9 cellular contexts compared by ENCODE assay signal in the genomic region with DNA sequence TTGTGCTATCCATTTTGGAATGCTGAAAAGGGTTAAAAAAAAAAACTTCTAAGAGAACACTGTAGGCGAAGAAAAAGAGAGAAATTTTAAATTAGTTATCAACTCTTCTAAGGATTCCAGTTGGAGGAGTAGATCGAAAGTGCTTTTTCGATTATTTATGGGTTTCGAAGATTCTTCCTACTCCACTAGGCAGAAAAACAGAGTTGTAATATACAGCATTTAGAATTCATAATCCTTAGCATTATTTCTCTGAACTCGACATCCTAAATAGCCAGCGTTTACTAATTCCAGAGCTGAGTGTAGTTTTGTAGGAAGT. TPM values are rescaled to one million over a fixed set of nuclear protein-coding genes. Genes with fewer than 3 reads are reported as not detected.
DNase-seq lines count a peak whose midpoint lies in the region; ATAC-seq and TF ChIP-seq lines count a peak whose summit lies in the region.
"Had no signal": no experiment of that assay in that cellular context is flagged by ENCODE, and none has a peak within 500 bp of the region (broad histone marks: within the 10 kb centered on the region; RNA-seq: fewer than 3 reads in every experiment).

No MANE protein-coding gene starts in this region.

- TF ChIP-seq CTCF in coronary artery (IDR thresholded peaks at IDR 0.05): no peak

- peaks cover 45% of the 10 kb centered on the region for H3K27me3 Mint-ChIP-seq in activated naive CD4-positive, alpha-beta T cell treated with anti-CD3 and anti-CD28 coated beads, Interleukin-2, amount 50 U/mL, for 24 hours
- peaks cover 24% of the 10 kb centered on the region for H3K27me3 Mint-ChIP-seq in stimulated activated memory B cell treated with anti-CD40 and anti-IgM and Interleukin-4, amounts not matched to agents 10 μg/mL and 1 μg/mL and 100 μg/mL, for 72 hours

- DNase-seq in activated naive CD4-positive, alpha-beta T cell treated with anti-CD3 and anti-CD28 coated beads, Interleukin-2, amount 50 U/mL, for 16 hours: no peak
- DNase-seq in coronary artery (ENCODE audit: low spot score) (no peak), NCI-H2107 treated with DMSO at 0.1 percent for 48 hours (lab: John Stamatoyannopoulos, UW; ENCODE audit: unreplicated experiment) (no peak)
- DNase-seq: effector memory CD4-positive, alpha-beta T cell had no signal

- H3K4me1 Mint-ChIP-seq in activated naive CD4-positive, alpha-beta T cell treated with anti-CD3 and anti-CD28 coated beads, Interleukin-2, amount 50 U/mL, for 24 hours: peaks cover 14% of the 10 kb centered on the region
- peaks cover 7% of the 10 kb centered on the region for H3K4me1 Mint-ChIP-seq in stimulated activated memory B cell treated with anti-CD40 and anti-IgM and Interleukin-4, amounts not matched to agents 10 μg/mL and 1 μg/mL and 100 μg/mL, for 72 hours

- no peaks in the 10 kb centered on the region for H3K27me3 ChIP-seq in mucosa of stomach (ENCODE audit: control insufficient read depth, insufficient read depth, low read length)

- peak overlapping the region; percentile 89 for H3K4me3 ChIP-seq in coronary artery
- peak overlapping the region; percentile 63 for H3K4me3 ChIP-seq in mucosa of stomach (ENCODE audit: low read length)
- H3K4me3 ChIP-seq in urinary bladder (ENCODE audit: low read depth, low read length): peak overlapping the region; percentile 91

- peaks cover 4% of the 10 kb centered on the region for H3K9me3 Mint-ChIP-seq in activated naive CD4-positive, alpha-beta T cell treated with anti-CD3 and anti-CD28 coated beads, Interleukin-2, amount 50 U/mL, for 24 hours
- peaks cover 12% of the 10 kb centered on the region for H3K9me3 Mint-ChIP-seq in stimulated activated memory B cell treated with anti-CD40 and anti-IgM and Interleukin-4, amounts not matched to agents 10 μg/mL and 1 μg/mL and 100 μg/mL, for 72 hours

- H3K4me1 ChIP-seq in mucosa of stomach (ENCODE audit: control insufficient read depth, insufficient read depth, low read length) (no peaks in the 10 kb centered on the region), urinary bladder (ENCODE audit: insufficient read depth) (peaks cover 2% of the 10 kb centered on the region)

- peak overlapping the region; percentile 76 for H3K4me3 Mint-ChIP-seq in activated naive CD4-positive, alpha-beta T cell treated with anti-CD3 and anti-CD28 coated beads, Interleukin-2, amount 50 U/mL, for 24 hours
- H3K4me3 Mint-ChIP-seq in stimulated activated memory B cell treated with anti-CD40 and anti-IgM and Interleukin-4, amounts not matched to agents 10 μg/mL and 1 μg/mL and 100 μg/mL, for 72 hours: no peak overlapping the region

- H3K9ac ChIP-seq in mucosa of stomach (ENCODE audit: low read length): peak overlapping the region; percentile 82

- 4% methylated on average over 6 of the region's 6 CpGs for WGBS in urinary bladder

- H3K9me3 ChIP-seq in mucosa of stomach (ENCODE audit: control insufficient read depth, low read length): no peaks in the 10 kb centered on the region

- H3K27ac Mint-ChIP-seq in activated naive CD4-positive, alpha-beta T cell treated with anti-CD3 and anti-CD28 coated beads, Interleukin-2, amount 50 U/mL, for 24 hours: peak overlapping the region; percentile 21
- no peak overlapping the region for H3K27ac Mint-ChIP-seq in stimulated activated memory B cell treated with anti-CD40 and anti-IgM and Interleukin-4, amounts not matched to agents 10 μg/mL and 1 μg/mL and 100 μg/mL, for 72 hours

- peak overlapping the region; percentile 97 to 100 for H3K27ac ChIP-seq in coronary artery
- H3K27ac ChIP-seq in urinary bladder (ENCODE audit: low read depth): peak overlapping the region; percentile 99

- ATAC-seq in GM19455 (IDR thresholded peaks at IDR 0.05; ENCODE audit: unreplicated experiment): no peak
- no peak for ATAC-seq in stimulated activated memory B cell treated with anti-CD40 and anti-IgM and Interleukin-4, amounts not matched to agents 10 μg/mL and 1 μg/mL and 100 μg/mL, for 72 hours

- no peaks in the 10 kb centered on the region for H3K36me3 ChIP-seq in mucosa of stomach (ENCODE audit: control insufficient read depth, insufficient read depth, low read length)
- no peaks in the 10 kb centered on the region for H3K36me3 ChIP-seq in urinary bladder (ENCODE audit: insufficient read depth)

- H3K36me3 Mint-ChIP-seq in activated naive CD4-positive, alpha-beta T cell treated with anti-CD3 and anti-CD28 coated beads, Interleukin-2, amount 50 U/mL, for 24 hours: no peaks in the 10 kb centered on the region
- no peaks in the 10 kb centered on the region for H3K36me3 Mint-ChIP-seq in stimulated activated memory B cell treated with anti-CD40 and anti-IgM and Interleukin-4, amounts not matched to agents 10 μg/mL and 1 μg/mL and 100 μg/mL, for 72 hours

RNA-seq across cellular contexts. Expression of a gene that starts 0.8 kb away (rescaled TPM):
- total RNA-seq in urinary bladder: 51.7 TPM
- 7.9 TPM for polyA plus RNA-seq in urinary bladder
